1 cellular context compared by ENCODE assay signal in genomic region chr13:97889803-97890202, GRCh38.
TF ChIP-seq lines count a peak whose summit lies in the region.

No MANE protein-coding gene starts in this region.

TF ChIP-seq in SK-N-SH, 30 proteins besides CTCF, POLR2A, EP300 and RAD21 (continued from another document):
- no peak for TF ChIP-seq MAX (IDR thresholded peaks at IDR 0.05; ENCODE audit: low read depth)
- TF ChIP-seq TCF12 (IDR thresholded peaks at IDR 0.05) = peak; percentile 20; the same call in 1 of the 2 replicates
- TF ChIP-seq MXI1 (IDR thresholded peaks at IDR 0.05; ENCODE audit: low read depth, low read length) = no peak
- no peak for TF ChIP-seq IRF3 (IDR thresholded peaks at IDR 0.05; ENCODE audit: low read depth, low read length)
- TF ChIP-seq MEF2A (IDR thresholded peaks at IDR 0.05; ENCODE audit: borderline replicate concordance, low read depth) = no peak
- TF ChIP-seq USF2 (IDR thresholded peaks at IDR 0.05; ENCODE audit: borderline replicate concordance, low read depth, low read length) = no peak
- no peak for TF ChIP-seq POLR2AphosphoS5 (IDR thresholded peaks at IDR 0.05; ENCODE audit: low read depth, low read length)
- no peak for TF ChIP-seq ZBTB33 (IDR thresholded peaks at IDR 0.05; ENCODE audit: borderline replicate concordance, low read depth)
- TF ChIP-seq FOXM1 (IDR thresholded peaks at IDR 0.05; ENCODE audit: low read depth) = no peak
- peak; percentile 20; the same call in 1 of the 2 replicates for TF ChIP-seq PBX3 (IDR thresholded peaks at IDR 0.05)
- TF ChIP-seq YY1 (IDR thresholded peaks at IDR 0.05; ENCODE audit: low read depth) = 0 out of 2 replicates have a peak, but pooled peaks have one; percentile 21
- TF ChIP-seq TEAD4 (IDR thresholded peaks at IDR 0.05; ENCODE audit: borderline replicate concordance, insufficient read depth) = no peak
